ENCODE assay signal across 16 cellular contexts in the genomic region with DNA sequence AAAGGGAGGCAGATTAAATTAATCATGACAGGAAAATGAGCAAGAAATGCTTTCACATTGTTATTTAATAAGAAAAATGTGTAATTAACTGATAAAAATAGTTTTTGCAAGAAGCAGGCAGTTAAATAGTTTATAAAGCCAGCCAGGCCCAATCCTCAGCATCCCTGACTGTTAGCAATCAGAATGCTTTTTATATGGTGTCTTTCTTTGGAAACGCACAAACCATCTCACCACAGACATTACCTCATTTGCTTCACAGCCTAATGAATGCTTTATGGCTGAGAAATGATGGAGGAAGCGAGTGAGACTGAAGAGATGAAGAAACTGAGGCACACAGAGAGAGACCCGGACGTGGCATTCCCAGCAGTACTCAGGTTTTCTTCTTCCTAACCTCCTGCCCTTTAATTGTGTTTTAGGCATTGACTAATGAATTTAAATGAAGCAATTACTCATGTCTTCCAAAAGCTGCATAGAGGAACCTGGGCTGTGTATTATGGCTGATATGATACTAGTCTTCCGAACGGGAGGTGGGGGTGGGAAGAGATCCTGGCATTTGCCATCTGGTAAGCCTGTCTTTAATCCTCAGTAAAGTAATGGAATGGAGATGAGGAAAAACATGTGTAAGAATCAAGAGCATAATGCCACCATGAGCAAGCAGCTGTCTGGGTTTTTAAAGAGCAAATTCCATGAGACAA.
"Had no signal": no experiment of that assay in that cellular context is flagged by ENCODE, and none has a peak within 500 bp of the region (broad histone marks: within the 10 kb centered on the region; RNA-seq: fewer than 3 reads in every experiment).

No MANE protein-coding gene starts in this region.

- H3K4me1 ChIP-seq: prostate gland, testis, upper lobe of left lung had no signal

- H3K4me3 ChIP-seq: mucosa of descending colon, prostate gland, testis, upper lobe of left lung had no signal

- H3K27me3 ChIP-seq: neutrophil, testis, upper lobe of left lung had no signal

- H3K27ac Mint-ChIP-seq: activated naive CD8-positive, alpha-beta T cell treated with anti-CD3 and anti-CD28 coated beads, Interleukin-2, amount 50 U/mL, for 24 hours; activated T-helper 1 cell treated with anti-CD3 and anti-CD28 coated beads, Interleukin-12 subunit alpha, Interleukin-12 subunit beta, Interleukin-2, Interleukin-4 antibody, amounts not matched to agents 30 ng/mL and 10 ng/mL and 1 ng/mL, durations not matched to agents 14 hours and 24 hours and 36 hours; memory B cell; naive thymus-derived CD8-positive, alpha-beta T cell; T-cell had no signal

- H3K27ac ChIP-seq: neutrophil, prostate gland, testis, upper lobe of left lung had no signal

- ATAC-seq: activated naive CD8-positive, alpha-beta T cell treated with anti-CD3 and anti-CD28 coated beads, Interleukin-2, amount 50 U/mL, for 24 hours; left lobe of liver; mucosa of descending colon; naive thymus-derived CD8-positive, alpha-beta T cell; right cardiac atrium; stimulated activated naive CD8-positive, alpha-beta T cell treated with anti-CD3 and anti-CD28 coated beads, Interleukin-15, Interleukin-2, amounts not matched to agents 100 U/mL and 50 U/mL, for 24 hours; T-cell had no signal

- H3K9me3 ChIP-seq: mucosa of descending colon, neutrophil, prostate gland, testis had no signal

- H3K4me3 Mint-ChIP-seq: activated naive CD8-positive, alpha-beta T cell treated with anti-CD3 and anti-CD28 coated beads, Interleukin-2, amount 50 U/mL, for 24 hours; activated T-helper 1 cell treated with anti-CD3 and anti-CD28 coated beads, Interleukin-12 subunit alpha, Interleukin-12 subunit beta, Interleukin-2, Interleukin-4 antibody, amounts not matched to agents 30 ng/mL and 10 ng/mL and 1 ng/mL, durations not matched to agents 14 hours and 24 hours and 36 hours; memory B cell; naive thymus-derived CD8-positive, alpha-beta T cell; T-cell had no signal

- H3K36me3 ChIP-seq: neutrophil, prostate gland, upper lobe of left lung had no signal

- H3K36me3 Mint-ChIP-seq: memory B cell, T-cell had no signal

- H3K4me1 Mint-ChIP-seq: memory B cell; naive thymus-derived CD8-positive, alpha-beta T cell; T-cell had no signal

- DNase-seq: activated CD4-positive, CD25-positive, alpha-beta regulatory T cell treated with anti-CD3 and anti-CD28 coated beads, Interleukin-2, amount 50 U/mL, for 72 hours; activated naive CD4-positive, alpha-beta T cell; activated naive CD8-positive, alpha-beta T cell treated with anti-CD3 and anti-CD28 coated beads, Interleukin-2, amount 50 U/mL, for 24 hours; mucosa of descending colon; naive thymus-derived CD8-positive, alpha-beta T cell; stimulated activated naive CD8-positive, alpha-beta T cell treated with anti-CD3 and anti-CD28 coated beads, Interleukin-15, Interleukin-2, amounts not matched to agents 100 U/mL and 50 U/mL, for 24 hours; T-cell; T-helper 9 cell; testis had no signal

- H3K9me3 Mint-ChIP-seq: memory B cell had no signal
